8 cellular contexts compared by ENCODE assay signal in genomic region chr7:148967032-148967372, GRCh38.
DNase-seq lines count a peak whose midpoint lies in the region; ATAC-seq and TF ChIP-seq lines count a peak whose summit lies in the region.

No MANE protein-coding gene starts in this region.

- ATAC-seq in activated naive CD8-positive, alpha-beta T cell treated with anti-CD3 and anti-CD28 coated beads, Interleukin-2, amount 10 ng/mL, durations not matched to agents 7 days and 5 days (ENCODE audit: low read depth), result peak; percentile 9
- ATAC-seq in HG02840 (IDR thresholded peaks at IDR 0.05; ENCODE audit: low FRiP score, unreplicated experiment), result no peak

- H3K27me3 Mint-ChIP-seq in CD14-positive monocyte (ENCODE audit: low read depth in 3 of 3) (peaks cover 0 to 7% (median 0%) of the 10 kb centered on the region in 3 donors), HFFc6 (ENCODE audit: insufficient read depth) (peaks cover 5% of the 10 kb centered on the region), neural crest cell (ENCODE audit: low read depth) (no peaks in the 10 kb centered on the region)
- H3K27me3 Mint-ChIP-seq in activated naive CD8-positive, alpha-beta T cell treated with anti-CD3 and anti-CD28 coated beads, Interleukin-2, amount 10 ng/mL, durations not matched to agents 7 days and 5 days, result no peaks in the 10 kb centered on the region

- POLR2A ChIA-PET in activated naive CD8-positive, alpha-beta T cell treated with anti-CD3 and anti-CD28 coated beads, Interleukin-2, amount 10 ng/mL, durations not matched to agents 7 days and 5 days (lab: Charles Lee), result no interaction called here

- H3K36me3 Mint-ChIP-seq in CD14-positive monocyte (no peaks in the 10 kb centered on the region), HFFc6 (ENCODE audit: low read depth) (no peaks in the 10 kb centered on the region), neural crest cell (ENCODE audit: low read depth) (no peaks in the 10 kb centered on the region)
- H3K36me3 Mint-ChIP-seq in activated naive CD8-positive, alpha-beta T cell treated with anti-CD3 and anti-CD28 coated beads, Interleukin-2, amount 10 ng/mL, durations not matched to agents 7 days and 5 days, result no peaks in the 10 kb centered on the region

- TF ChIP-seq CTCF in CD14-positive monocyte (IDR thresholded peaks at IDR 0.05), result peak; percentile 53
- peak; percentile 29 for TF ChIP-seq CTCF in HFFc6 (IDR thresholded peaks at IDR 0.05)
- TF ChIP-seq CTCF in neural crest cell (conservative IDR thresholded peaks at IDR 0.05), result no peak

- H3K9me3 Mint-ChIP-seq in CD14-positive monocyte, result peaks cover 0 to 5% (median 0%) of the 10 kb centered on the region in 7 donors
- no peaks in the 10 kb centered on the region for H3K9me3 Mint-ChIP-seq in HFFc6
- no peaks in the 10 kb centered on the region for H3K9me3 Mint-ChIP-seq in activated naive CD8-positive, alpha-beta T cell treated with anti-CD3 and anti-CD28 coated beads, Interleukin-2, amount 10 ng/mL, durations not matched to agents 7 days and 5 days
- no peaks in the 10 kb centered on the region for H3K9me3 Mint-ChIP-seq in neural crest cell

- peak overlapping the region in 6 of 7 donors; percentile 69 to 91 (median 87) for H3K27ac Mint-ChIP-seq in CD14-positive monocyte
- no peak overlapping the region for H3K27ac Mint-ChIP-seq in HFFc6
- H3K27ac Mint-ChIP-seq in activated naive CD8-positive, alpha-beta T cell treated with anti-CD3 and anti-CD28 coated beads, Interleukin-2, amount 10 ng/mL, durations not matched to agents 7 days and 5 days, result no peak overlapping the region
- no peak overlapping the region for H3K27ac Mint-ChIP-seq in neural crest cell (ENCODE audit: unreplicated experiment)

- H3K4me1 Mint-ChIP-seq in CD14-positive monocyte (peaks cover 38% of the 10 kb centered on the region), HFFc6 (ENCODE audit: low read depth) (peaks cover 34% of the 10 kb centered on the region), neural crest cell (peaks cover 27% of the 10 kb centered on the region)
- H3K4me1 Mint-ChIP-seq in activated naive CD8-positive, alpha-beta T cell treated with anti-CD3 and anti-CD28 coated beads, Interleukin-2, amount 10 ng/mL, durations not matched to agents 7 days and 5 days, result peaks cover 19% of the 10 kb centered on the region

- peak overlapping the region; percentile 87 to 91 for H3K4me3 Mint-ChIP-seq in CD14-positive monocyte
- H3K4me3 Mint-ChIP-seq in HFFc6, result peak overlapping the region; percentile 84
- H3K4me3 Mint-ChIP-seq in activated naive CD8-positive, alpha-beta T cell treated with anti-CD3 and anti-CD28 coated beads, Interleukin-2, amount 10 ng/mL, durations not matched to agents 7 days and 5 days, result peak overlapping the region; percentile 75
- peak overlapping the region; percentile 78 for H3K4me3 Mint-ChIP-seq in neural crest cell

- DNase-seq in CD14-positive monocyte (ENCODE audit: low spot score), result no peak
- DNase-seq in HFFc6, result no peak
- DNase-seq in activated naive CD8-positive, alpha-beta T cell treated with anti-CD3 and anti-CD28 coated beads, Interleukin-2, amount 10 ng/mL, durations not matched to agents 7 days and 5 days, result no peak
- no peak for DNase-seq in neural crest cell (ENCODE audit: low read depth, low spot score)
- no peak for DNase-seq in retina
- DNase-seq in CD1c-positive myeloid dendritic cell (ENCODE audit: extremely low spot score), result no peak
- no peak for DNase-seq in LoVo (ENCODE audit: low spot score)

- intact Hi-C loops in CD14-positive monocyte (cut with micrococcal nuclease), result loop anchor here (5.0 to 10.0 kb wide), 2 partner anchors 112 to 465 kb away; no protein-coding TSS in a partner anchor

Comparison
In these comparisons a context has a peak if more than half of its experiments do, and no peak if none do; other contexts are left out.
1. H3K27ac Mint-ChIP-seq: peak in CD14-positive monocyte (6 of 7); none in HFFc6 (single experiment), activated naive CD8-positive, alpha-beta T cell treated with anti-CD3 and anti-CD28 coated beads, Interleukin-2, amount 10 ng/mL, durations not matched to agents 7 days and 5 days (single experiment) and neural crest cell (single experiment).
2. Peak in every context shown above with its lines, with median percentiles within 50 percentile points of each other: H3K4me3 Mint-ChIP-seq.